Comparison of ENCODE assay signal across 25 cellular contexts in the genomic region with DNA sequence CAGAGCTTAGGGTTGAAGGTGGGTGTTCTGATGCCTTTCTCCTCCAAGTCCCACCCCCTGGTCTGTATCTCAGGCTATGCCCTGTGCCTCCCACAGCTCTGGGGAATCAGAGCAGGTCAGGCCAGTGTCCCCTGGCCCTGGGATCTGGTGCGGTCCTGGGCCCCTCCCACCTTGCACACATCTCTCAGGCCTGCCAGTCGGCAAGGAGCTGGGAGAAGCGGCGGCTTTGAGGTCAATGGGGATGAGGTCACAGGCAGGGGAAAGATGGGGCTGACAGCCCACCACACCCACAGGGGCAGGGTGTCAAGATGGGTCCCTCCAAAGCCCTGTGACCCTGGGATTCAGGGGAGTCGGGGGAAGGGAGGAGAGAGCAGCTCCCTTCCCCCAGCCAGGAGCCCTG.
"Had no signal": no experiment of that assay in that cellular context is flagged by ENCODE, and none has a peak within 500 bp of the region (broad histone marks: within the 10 kb centered on the region; RNA-seq: fewer than 3 reads in every experiment).

No MANE protein-coding gene starts in this region.

- FAIRE-seq: TTC549 had no signal

- H3K4me3 ChIP-seq: ascending aorta, hepatocyte, smooth muscle cell, stomach, suprapubic skin, tibial nerve, uterus had no signal

- ATAC-seq: activated naive CD4-positive, alpha-beta T cell treated with anti-CD3 and anti-CD28 coated beads, Interleukin-2, amount 50 U/mL, for 72 hours; sciatic nerve; stimulated activated memory B cell treated with anti-CD40 and anti-IgM and Interleukin-4, amounts not matched to agents 10 μg/mL and 1 μg/mL and 100 μg/mL, for 72 hours had no signal

- H3K9me3 Mint-ChIP-seq: activated CD4-positive, alpha-beta T cell treated with anti-CD3 and anti-CD28 coated beads, Interleukin-2, amount 10 ng/mL, durations not matched to agents 7 days and 5 days; activated naive CD4-positive, alpha-beta T cell treated with anti-CD3 and anti-CD28 coated beads, Interleukin-2, amount 50 U/mL, for 72 hours; memory B cell; nephron progenitor cell; stimulated activated memory B cell treated with anti-CD40 and anti-IgM and Interleukin-4, amounts not matched to agents 10 μg/mL and 1 μg/mL and 100 μg/mL, for 72 hours had no signal

- H3K36me3 Mint-ChIP-seq: activated naive CD4-positive, alpha-beta T cell treated with anti-CD3 and anti-CD28 coated beads, Interleukin-2, amount 50 U/mL, for 72 hours; memory B cell; stimulated activated memory B cell treated with anti-CD40 and anti-IgM and Interleukin-4, amounts not matched to agents 10 μg/mL and 1 μg/mL and 100 μg/mL, for 72 hours had no signal

- H3K4me3 Mint-ChIP-seq: activated CD4-positive, alpha-beta T cell treated with anti-CD3 and anti-CD28 coated beads, Interleukin-2, amount 10 ng/mL, durations not matched to agents 7 days and 5 days; memory B cell; nephron progenitor cell; stimulated activated memory B cell treated with anti-CD40 and anti-IgM and Interleukin-4, amounts not matched to agents 10 μg/mL and 1 μg/mL and 100 μg/mL, for 72 hours had no signal

- DNase-seq: activated CD4-positive, alpha-beta T cell treated with anti-CD3 and anti-CD28 coated beads, Interleukin-2, amount 10 ng/mL, durations not matched to agents 7 days and 5 days; activated CD4-positive, CD25-positive, alpha-beta regulatory T cell treated with anti-CD3 and anti-CD28 coated beads, Interleukin-2, amount 50 U/mL, for 72 hours; activated T-cell treated with anti-CD3 and anti-CD28 coated beads, Interleukin-2, amount 50 U/mL, for 1 hour; brain microvascular endothelial cell; central memory CD4-positive, alpha-beta T cell; dermis blood vessel endothelial cell; effector CD8-positive, alpha-beta T cell; erythroblast; foreskin fibroblast; nephron progenitor cell; stimulated activated CD4-positive, alpha-beta T cell treated with anti-CD3 and anti-CD28 coated beads, Interleukin-15, amount 100 ng/mL, for 24 hours; stomach; T-helper 1 cell; uterus; WERI-Rb-1 had no signal

- H3K9me3 ChIP-seq: ascending aorta, stomach, suprapubic skin, tibial nerve, uterus had no signal

- H3K27ac ChIP-seq: ascending aorta, brain microvascular endothelial cell, hepatocyte, suprapubic skin, tibial nerve, uterus, WERI-Rb-1 had no signal

- H3K27me3 ChIP-seq: uterus had no signal

- H3K27ac Mint-ChIP-seq: activated CD4-positive, alpha-beta T cell treated with anti-CD3 and anti-CD28 coated beads, Interleukin-2, amount 10 ng/mL, durations not matched to agents 7 days and 5 days; activated naive CD4-positive, alpha-beta T cell treated with anti-CD3 and anti-CD28 coated beads, Interleukin-2, amount 50 U/mL, for 72 hours; memory B cell; nephron progenitor cell; stimulated activated memory B cell treated with anti-CD40 and anti-IgM and Interleukin-4, amounts not matched to agents 10 μg/mL and 1 μg/mL and 100 μg/mL, for 72 hours had no signal

- H3K36me3 ChIP-seq: ascending aorta, brain microvascular endothelial cell, stomach, suprapubic skin, tibial nerve, uterus, WERI-Rb-1 had no signal
